In genomic region chr1:26827205-26827604, GRCh38 we compare ENCODE assay signal across 8 cellular contexts. TPM values are rescaled to one million over a fixed set of nuclear protein-coding genes. Genes with fewer than 3 reads are reported as not detected.
A peak's percentile ranks its signal among the peaks of the same experiment; 100 is the strongest.
DNase-seq lines count a peak whose midpoint lies in the region; ATAC-seq and TF ChIP-seq lines count a peak whose summit lies in the region.

No MANE protein-coding gene starts in this region.

- DNase-seq in activated T-cell treated with anti-CD3 and anti-CD28 coated beads, Interleukin-2, amount 50 U/mL, for 24 hours = peak; percentile 51
- no peak for DNase-seq in activated T-cell treated with anti-CD3 and anti-CD28 coated beads for 4 hours
- no peak for DNase-seq in MCF 10A (ENCODE audit: unreplicated experiment)
- no peak for DNase-seq in lung (ENCODE audit: low spot score)
- DNase-seq in type B pancreatic cell (ENCODE audit: extremely low spot score, unreplicated experiment) = no peak

- H3K9me3 Mint-ChIP-seq in activated T-cell treated with anti-CD3 and anti-CD28 coated beads, Interleukin-2, amount 50 U/mL, for 24 hours = no peaks in the 10 kb centered on the region
- H3K9me3 Mint-ChIP-seq in MCF 10A (ENCODE audit: unreplicated experiment) (no peaks in the 10 kb centered on the region), type B pancreatic cell (peaks cover 5% of the 10 kb centered on the region)

- TF ChIP-seq CTCF in MCF 10A (IDR thresholded peaks at IDR 0.05; ENCODE audit: unreplicated experiment) (no peak), lung (IDR thresholded peaks at IDR 0.05; ENCODE audit: control extremely low read depth, extremely low read depth) (no peak), type B pancreatic cell (conservative IDR thresholded peaks at IDR 0.05) (no peak)

- intact Hi-C loops in MCF 10A (cut with micrococcal nuclease) = no loop called here

- H3K9me3 ChIP-seq in lung (ENCODE audit: control insufficient read depth in 2 of 2, insufficient read depth in 1 of 2, low read length in 1 of 2) = no peaks in the 10 kb centered on the region

- peak overlapping the region; percentile 75 for H3K4me3 ChIP-seq in lung

- ATAC-seq in lung (ENCODE audit: insufficient read depth, low FRiP score) = no peak
- ATAC-seq in HG02840 (IDR thresholded peaks at IDR 0.05; ENCODE audit: low FRiP score, unreplicated experiment) = no peak
- no peak for ATAC-seq in HG03139 (IDR thresholded peaks at IDR 0.05; ENCODE audit: unreplicated experiment)
- ATAC-seq in GM21717 (IDR thresholded peaks at IDR 0.05; ENCODE audit: unreplicated experiment) = no peak

- H3K36me3 Mint-ChIP-seq in activated T-cell treated with anti-CD3 and anti-CD28 coated beads, Interleukin-2, amount 50 U/mL, for 24 hours (ENCODE audit: low read depth) = peaks cover 54% of the 10 kb centered on the region
- H3K36me3 Mint-ChIP-seq in MCF 10A (ENCODE audit: insufficient read depth, unreplicated experiment) = no peaks in the 10 kb centered on the region
- peaks cover 9% of the 10 kb centered on the region for H3K36me3 Mint-ChIP-seq in type B pancreatic cell

- H3K4me1 Mint-ChIP-seq in activated T-cell treated with anti-CD3 and anti-CD28 coated beads, Interleukin-2, amount 50 U/mL, for 24 hours (ENCODE audit: low read depth) = peaks cover 65% of the 10 kb centered on the region
- H3K4me1 Mint-ChIP-seq in MCF 10A (ENCODE audit: insufficient read depth, unreplicated experiment) (peaks cover 20% of the 10 kb centered on the region), type B pancreatic cell (ENCODE audit: unreplicated experiment) (peaks cover 22% of the 10 kb centered on the region)

- peak overlapping the region; percentile 97 for H3K4me3 Mint-ChIP-seq in activated T-cell treated with anti-CD3 and anti-CD28 coated beads, Interleukin-2, amount 50 U/mL, for 24 hours
- peak overlapping the region; percentile 83 for H3K4me3 Mint-ChIP-seq in MCF 10A (ENCODE audit: unreplicated experiment)
- H3K4me3 Mint-ChIP-seq in type B pancreatic cell = peak overlapping the region; percentile 94

- no peaks in the 10 kb centered on the region for H3K27me3 Mint-ChIP-seq in activated T-cell treated with anti-CD3 and anti-CD28 coated beads, Interleukin-2, amount 50 U/mL, for 24 hours
- H3K27me3 Mint-ChIP-seq in MCF 10A (ENCODE audit: insufficient read depth, unreplicated experiment) (no peaks in the 10 kb centered on the region), type B pancreatic cell (no peaks in the 10 kb centered on the region)

- no peaks in the 10 kb centered on the region for H3K27me3 ChIP-seq in lung (ENCODE audit: control insufficient read depth, insufficient read depth)

- H3K36me3 ChIP-seq in lung (ENCODE audit: control insufficient read depth in 2 of 2, insufficient read depth in 2 of 2, low read length in 2 of 2) = peaks cover 0 to 4% of the 10 kb centered on the region in 2 donors

- CTCF ChIA-PET in MCF 10A (lab: Yijun Ruan, JAX) = no interaction called here

- H3K4me1 ChIP-seq in lung (ENCODE audit: control insufficient read depth in 2 of 2, insufficient read depth in 2 of 2, low read length in 2 of 2) = peaks cover 13 to 20% of the 10 kb centered on the region in 2 donors

- 4 to 8% methylated on average over 8 to 10 of the region's 10 CpGs for WGBS in lung, 2 donors

- POLR2A ChIA-PET in MCF 10A (lab: Yijun Ruan, JAX) = interaction anchor here (0.7 kb wide), 1 partner anchor 56 kb away, joined by 3 read pairs; no protein-coding TSS in a partner anchor

- H3K27ac ChIP-seq in lung (ENCODE audit: low read depth in 1 of 2, low read length in 1 of 2) = peak overlapping the region; percentile 49 to 66

- peak overlapping the region; percentile 98 for H3K27ac Mint-ChIP-seq in activated T-cell treated with anti-CD3 and anti-CD28 coated beads, Interleukin-2, amount 50 U/mL, for 24 hours
- H3K27ac Mint-ChIP-seq in MCF 10A (ENCODE audit: low read depth, unreplicated experiment) = peak overlapping the region; percentile 86
- peak overlapping the region; percentile 91 for H3K27ac Mint-ChIP-seq in type B pancreatic cell

- BruUV-seq in MCF 10A (replicated peaks; lab: Mats Ljungman, UMichigan) = no TSS peak

RNA-seq across cellular contexts. Expression of gene ZDHHC18, which starts 0.7 kb away (rescaled TPM):
- 14.0 and 15.5 TPM in 2 replicates for total RNA-seq in MCF 10A (2022)
- 10 to 100 TPM; 11.6 to 23.6 TPM for total RNA-seq in lung
- 10 to 100 TPM; 13.0 to 39.1 TPM for polyA plus RNA-seq in lung
- 29.7 and 40.7 TPM in 2 replicates for total RNA-seq in type B pancreatic cell (ENCODE audit: low replicate concordance)

RNA-seq across cellular contexts. Expression of gene SFN, which starts 35.7 kb away (rescaled TPM):
- total RNA-seq in MCF 10A (2022) (270 and 337 TPM in 2 replicates), lung (100 to 1,000 TPM in 1 of 2 donors, 1 to 10 TPM in 1; 1.4 to 118 TPM), type B pancreatic cell (ENCODE audit: low replicate concordance) (27.7 and 86.8 TPM in 2 replicates)
- polyA plus RNA-seq in lung = 100 to 1,000 TPM in 1 of 2 donors, 10 to 100 TPM in 1; 99.4 to 178 TPM

RNA-seq across cellular contexts. Expression of gene PIGV, which starts 39.5 kb away (rescaled TPM):
- total RNA-seq in MCF 10A (2022) (13.3 and 14.7 TPM in 2 replicates), lung (10 to 100 TPM; 14.3 TPM), type B pancreatic cell (ENCODE audit: low replicate concordance) (13.3 and 15.3 TPM in 2 replicates)
- 10 to 100 TPM in 1 of 2 donors, 1 to 10 TPM in 1; 6.8 to 11.8 TPM for polyA plus RNA-seq in lung
